ENCODE assay signal across 7 cellular contexts in genomic region chr16:2206420-2206779, GRCh38. TPM values are rescaled to one million over a fixed set of nuclear protein-coding genes. Genes with fewer than 3 reads are reported as not detected.
DNase-seq lines count a peak whose midpoint lies in the region; ATAC-seq and TF ChIP-seq lines count a peak whose summit lies in the region.

No MANE protein-coding gene starts in this region.

- DNase-seq in HCT116 (ENCODE audit: low read depth, low spot score) = no peak
- DNase-seq in WTC11 (ENCODE audit: low spot score) = no peak
- no peak for DNase-seq in hepatocyte (ENCODE audit: low spot score)
- no peak for DNase-seq in DMS79 treated with DMSO at 0.1 percent for 48 hours (lab: John Stamatoyannopoulos, UW)
- no peak for DNase-seq in stimulated activated CD4-positive, alpha-beta T cell treated with anti-CD3 and anti-CD28 coated beads, Interleukin-2, amount 100 ng/mL, for 24 hours

- H3K27me3 Mint-ChIP-seq in WTC11 (ENCODE audit: low read depth) = peaks cover 18% of the 10 kb centered on the region
- no peaks in the 10 kb centered on the region for H3K27me3 Mint-ChIP-seq in stimulated activated memory B cell treated with anti-CD40 and anti-IgM and Interleukin-4, amounts not matched to agents 10 μg/mL and 1 μg/mL and 100 μg/mL, for 72 hours

- RAD21 ChIA-PET in HCT116 (lab: Charles Lee; ENCODE audit: low non-redundant PET in 1 of 2, low total read pairs in 2 of 2, uncharacterized antibody in 2 of 2, unreplicated experiment in 2 of 2) = no interaction called here

- H3K36me3 ChIP-seq in HCT116 (ENCODE audit: control insufficient read depth in 1 of 2, insufficient read depth in 2 of 2, low read length in 2 of 2) = peaks cover 4 to 19% of the 10 kb centered on the region in 2 experiments; a peak in 3 of 4 replicates
- H3K36me3 ChIP-seq in hepatocyte (replicated peaks; ENCODE audit: insufficient read depth, low read depth) = no peaks in the 10 kb centered on the region

- H3K9ac ChIP-seq in HCT116 (ENCODE audit: low read length) = peak overlapping the region; percentile 81

- peaks cover 17% of the 10 kb centered on the region for H3K4me1 Mint-ChIP-seq in WTC11
- H3K4me1 Mint-ChIP-seq in stimulated activated memory B cell treated with anti-CD40 and anti-IgM and Interleukin-4, amounts not matched to agents 10 μg/mL and 1 μg/mL and 100 μg/mL, for 72 hours = peaks cover 40% of the 10 kb centered on the region

- ATAC-seq in HCT116 = no peak
- no peak for ATAC-seq in WTC11
- no peak for ATAC-seq in stimulated activated memory B cell treated with anti-CD40 and anti-IgM and Interleukin-4, amounts not matched to agents 10 μg/mL and 1 μg/mL and 100 μg/mL, for 72 hours
- no peak for ATAC-seq in HG03521 (IDR thresholded peaks at IDR 0.05; ENCODE audit: unreplicated experiment)

- peaks cover 14% of the 10 kb centered on the region for H3K36me3 Mint-ChIP-seq in WTC11
- H3K36me3 Mint-ChIP-seq in stimulated activated memory B cell treated with anti-CD40 and anti-IgM and Interleukin-4, amounts not matched to agents 10 μg/mL and 1 μg/mL and 100 μg/mL, for 72 hours = peaks cover 23% of the 10 kb centered on the region

- POLR2A ChIA-PET in HCT116 (lab: Charles Lee) = interaction anchor here (0.9 kb wide), 1 partner anchor 9 kb away, joined by 3 read pairs; no protein-coding TSS in a partner anchor
- POLR2A ChIA-PET in WTC11 (lab: Charles Lee) = interaction anchor here (0.5 to 1.3 kb wide), 4 partner anchors 8 to 184 kb away, joined by 3 to 6 read pairs (median 3); partner anchors contain the start of genes PGP and TRAF7

- H3K9me3 ChIP-seq in HCT116 (ENCODE audit: control insufficient read depth in 1 of 2, insufficient read depth in 1 of 2, low read depth in 1 of 2, low read length in 2 of 2) = no peaks in the 10 kb centered on the region
- no peaks in the 10 kb centered on the region for H3K9me3 ChIP-seq in hepatocyte (ENCODE audit: low read depth)

- peak overlapping the region; percentile 94 for H3K27ac ChIP-seq in HCT116 (ENCODE audit: low read depth, low read length)
- peak overlapping the region; percentile 99 for H3K27ac ChIP-seq in hepatocyte

- H3K4me2 ChIP-seq in HCT116 (ENCODE audit: low read length) (peak overlapping the region; percentile 99), hepatocyte (peak overlapping the region; percentile 97)

- no TSS peak for BruUV-seq in HCT116 (replicated peaks; lab: Mats Ljungman, UMichigan)

- no peak for TF ChIP-seq POLR2A in HCT116 (IDR thresholded peaks at IDR 0.05; ENCODE audit: borderline replicate concordance, extremely low read depth, insufficient read depth, insufficient read length)

- H3K79me2 ChIP-seq in HCT116 (ENCODE audit: insufficient read depth, low read length) = peaks cover 25% of the 10 kb centered on the region
- peaks cover 12% of the 10 kb centered on the region for H3K79me2 ChIP-seq in hepatocyte

- 92% methylated on average over 14 of the region's 18 CpGs for WGBS in hepatocyte (ENCODE audit: low lambda C conversion rate, missing lambda C conversion rate)

- no peaks in the 10 kb centered on the region for H4K20me1 ChIP-seq in HCT116 (ENCODE audit: insufficient read depth)
- H4K20me1 ChIP-seq in hepatocyte (ENCODE audit: insufficient read depth, poor library complexity, severe bottlenecking) = no peaks in the 10 kb centered on the region

- TF ChIP-seq CTCF in HCT116 (IDR thresholded peaks at IDR 0.05 in 2 of 3, conservative IDR thresholded peaks at IDR 0.05 in 1 of 3; ENCODE audit: borderline replicate concordance in 1 of 3, insufficient read depth in 1 of 3, low read depth in 2 of 3, low read length in 2 of 3) (no peak), WTC11 (IDR thresholded peaks at IDR 0.05) (no peak), hepatocyte (IDR thresholded peaks at IDR 0.05; ENCODE audit: poor library complexity) (no peak)

- H3K9me3 Mint-ChIP-seq in WTC11 = no peaks in the 10 kb centered on the region
- no peaks in the 10 kb centered on the region for H3K9me3 Mint-ChIP-seq in stimulated activated memory B cell treated with anti-CD40 and anti-IgM and Interleukin-4, amounts not matched to agents 10 μg/mL and 1 μg/mL and 100 μg/mL, for 72 hours

- no peaks in the 10 kb centered on the region for H3K27me3 ChIP-seq in HCT116 (ENCODE audit: insufficient read depth, low read length)
- no peaks in the 10 kb centered on the region for H3K27me3 ChIP-seq in hepatocyte

- no peak for TF ChIP-seq RAD21 in HCT116 (IDR thresholded peaks at IDR 0.05; ENCODE audit: low read depth)

- H3K27ac Mint-ChIP-seq in WTC11 = peak overlapping the region; percentile 95
- H3K27ac Mint-ChIP-seq in stimulated activated memory B cell treated with anti-CD40 and anti-IgM and Interleukin-4, amounts not matched to agents 10 μg/mL and 1 μg/mL and 100 μg/mL, for 72 hours = peak overlapping the region; percentile 87

- intact Hi-C loops in HCT116 (cut with micrococcal nuclease) = no loop called here

- CTCF ChIA-PET in HCT116 (lab: Charles Lee) (interaction anchor here (3.0 kb wide), 1 partner anchor 11 kb away, joined by 11 read pairs; no protein-coding TSS in a partner anchor), WTC11 (lab: Charles Lee) (interaction anchor here (0.6 to 2.7 kb wide), 4 partner anchors 11 to 183 kb away, joined by 3 to 13 read pairs (median 4); partner anchors contain the start of genes CASKIN1 and TRAF7)

- H2AFZ ChIP-seq in HCT116 (ENCODE audit: low read depth, low read length, poor library complexity, severe bottlenecking) (no peak overlapping the region), hepatocyte (no peak overlapping the region)

- H3K4me3 Mint-ChIP-seq in WTC11 = peak overlapping the region; percentile 80
- H3K4me3 Mint-ChIP-seq in stimulated activated memory B cell treated with anti-CD40 and anti-IgM and Interleukin-4, amounts not matched to agents 10 μg/mL and 1 μg/mL and 100 μg/mL, for 72 hours = peak overlapping the region; percentile 65

- H3K4me3 ChIP-seq in HCT116 (replicated peaks in 1 of 2; ENCODE audit: low read depth in 1 of 2, low read length in 2 of 2) = peak overlapping the region; percentile 81 to 86
- peak overlapping the region; percentile 97 for H3K4me3 ChIP-seq in hepatocyte

- H3K9me2 ChIP-seq in HCT116 (ENCODE audit: insufficient read depth) (no peaks in the 10 kb centered on the region), hepatocyte (replicated peaks; ENCODE audit: insufficient read depth) (no peaks in the 10 kb centered on the region)

- peaks cover 5 to 23% of the 10 kb centered on the region in 2 experiments for H3K4me1 ChIP-seq in HCT116 (ENCODE audit: control insufficient read depth in 1 of 2, insufficient read depth in 2 of 2, low read length in 2 of 2)
- H3K4me1 ChIP-seq in hepatocyte (ENCODE audit: insufficient read depth) = peaks cover 8% of the 10 kb centered on the region

TF ChIP-seq in HCT116, 20 proteins besides CTCF, POLR2A, EP300 and RAD21:
- TF ChIP-seq EGR1 (IDR thresholded peaks at IDR 0.05; ENCODE audit: low read depth) = no peak
- no peak for TF ChIP-seq CEBPB (IDR thresholded peaks at IDR 0.05; ENCODE audit: low read depth)
- TF ChIP-seq ZNF274 (IDR thresholded peaks at IDR 0.05; ENCODE audit: low read depth, low read length) = no peak
- TF ChIP-seq JUND (IDR thresholded peaks at IDR 0.05) = no peak
- TF ChIP-seq, protein P1, sequence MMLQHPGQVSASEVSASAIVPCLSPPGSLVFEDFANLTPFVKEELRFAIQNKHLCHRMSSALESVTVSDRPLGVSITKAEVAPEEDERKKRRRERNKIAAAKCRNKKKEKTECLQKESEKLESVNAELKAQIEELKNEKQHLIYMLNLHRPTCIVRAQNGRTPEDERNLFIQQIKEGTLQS (IDR thresholded peaks at IDR 0.05) = no peak
- no peak for TF ChIP-seq CBX3 (IDR thresholded peaks at IDR 0.05; ENCODE audit: low read depth)
- TF ChIP-seq ZFX (IDR thresholded peaks at IDR 0.05) = no peak

TF ChIP-seq in WTC11, 78 proteins besides CTCF, POLR2A, EP300 and RAD21 (continues in another document):
- no peak for TF ChIP-seq ZNF232 (CRISPR knock-in tag; IDR thresholded peaks at IDR 0.05)
- no peak for TF ChIP-seq SMAD4 (CRISPR knock-in tag; IDR thresholded peaks at IDR 0.05)

RNA-seq across cellular contexts. Expression of gene MLST8, which starts 1.1 kb away (rescaled TPM):
- total RNA-seq in HCT116 (2021; ENCODE audit: unreplicated experiment) (58.7 TPM), WTC11 (2021) (71.6 to 76.1 TPM (median 75.9 TPM) in 3 replicates), hepatocyte (28.3 and 52.4 TPM in 2 replicates)
- polyA plus RNA-seq in HCT116 (2012) = 90.9 and 100 TPM in 2 replicates
- polyA plus RNA-seq in hepatocyte = 87.3 and 88.3 TPM in 2 replicates

RNA-seq across cellular contexts. Expression of gene BRICD5, which starts 4.3 kb away (rescaled TPM):
- 9.8 TPM for total RNA-seq in HCT116 (2021; ENCODE audit: unreplicated experiment)
- polyA plus RNA-seq in HCT116 (2012) = 7.8 and 8.4 TPM in 2 replicates
- 12.5 to 15.2 TPM (median 13.6 TPM) in 3 replicates for total RNA-seq in WTC11 (2021)
- 3.3 and 9.9 TPM in 2 replicates for total RNA-seq in hepatocyte
- polyA plus RNA-seq in hepatocyte = 6.2 and 14.8 TPM in 2 replicates

RNA-seq across cellular contexts. Expression of gene PGP, which starts 8.2 kb away (rescaled TPM):
- 32.6 TPM for total RNA-seq in HCT116 (2021; ENCODE audit: unreplicated experiment)
- 21.2 and 22.3 TPM in 2 replicates for polyA plus RNA-seq in HCT116 (2012)
- 38.4 to 40.1 TPM (median 39.5 TPM) in 3 replicates for total RNA-seq in WTC11 (2021)
- total RNA-seq in hepatocyte = 20.6 and 24.8 TPM in 2 replicates
- 34.2 and 38.0 TPM in 2 replicates for polyA plus RNA-seq in hepatocyte

RNA-seq across cellular contexts. Expression of gene CASKIN1, which starts 10.0 kb away (rescaled TPM):
- total RNA-seq in HCT116 (2021; ENCODE audit: unreplicated experiment) (5.9 TPM), WTC11 (2021) (9.4 to 15.7 TPM (median 11.3 TPM) in 3 replicates), hepatocyte (0.47 and 0.80 TPM in 2 replicates)
- polyA plus RNA-seq in HCT116 (2012) = 2.3 and 3.2 TPM in 2 replicates
- polyA plus RNA-seq in hepatocyte = 1.7 TPM in 2 replicates

RNA-seq across cellular contexts. Expression of gene E4F1, which starts 17.0 kb away (rescaled TPM):
- total RNA-seq in HCT116 (2021; ENCODE audit: unreplicated experiment) = 40.7 TPM
- 31.0 and 38.0 TPM in 2 replicates for polyA plus RNA-seq in HCT116 (2012)
- 27.2 to 34.4 TPM (median 27.8 TPM) in 3 replicates for total RNA-seq in WTC11 (2021)
- 18.1 and 19.7 TPM in 2 replicates for total RNA-seq in hepatocyte
- 15.5 and 28.4 TPM in 2 replicates for polyA plus RNA-seq in hepatocyte
